Comparison of ENCODE assay signal across 8 cellular contexts in the genomic region with DNA sequence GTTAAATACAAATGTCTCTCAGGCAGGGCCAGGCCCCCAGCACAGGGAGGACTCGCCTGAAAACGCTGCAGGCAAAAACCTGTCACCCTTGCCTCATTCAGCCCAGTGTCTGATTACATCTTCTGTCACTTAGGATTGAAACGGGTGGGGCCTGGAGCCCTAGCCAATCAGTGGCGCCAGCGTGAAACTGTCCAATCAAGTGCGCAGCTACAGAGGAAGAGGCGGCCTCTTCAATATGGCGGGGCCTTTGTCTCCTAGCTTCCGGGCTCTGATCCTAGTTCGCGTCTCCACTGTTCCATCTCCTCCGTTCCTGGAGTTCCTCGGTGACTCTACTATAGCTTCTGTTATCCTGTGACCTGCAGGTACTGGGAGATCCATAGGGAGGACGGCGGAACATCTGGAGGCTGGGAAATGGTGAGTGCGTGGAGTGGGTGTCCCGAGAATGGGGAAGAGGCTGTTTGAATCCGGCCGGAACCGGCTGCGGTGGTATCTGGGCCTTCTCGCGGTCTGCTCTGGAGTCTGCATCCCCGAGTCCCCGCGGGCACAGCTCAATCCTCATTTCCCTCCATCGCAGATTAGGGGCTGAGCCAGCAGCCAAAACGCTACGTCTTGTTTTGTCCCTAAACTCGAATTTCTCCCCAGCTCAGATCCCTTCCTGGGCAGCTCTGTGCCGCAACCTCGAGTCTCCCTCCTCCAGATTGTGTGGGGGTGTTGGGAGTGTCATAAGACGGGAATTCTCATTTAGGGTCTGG. TPM values are rescaled to one million over a fixed set of nuclear protein-coding genes. Genes with fewer than 3 reads are reported as not detected.
DNase-seq lines count a peak whose midpoint lies in the region; ATAC-seq and TF ChIP-seq lines count a peak whose summit lies in the region.

A gene (plus strand): TSS at position 222 of the 752 bp plus-strand sequence. CDS start 190 bp downstream, at position 412.

- TF ChIP-seq POLR2A in tibial nerve (IDR thresholded peaks at IDR 0.05) = peak; percentile 23 to 68

- TF ChIP-seq EP300 in tibial nerve (IDR thresholded peaks at IDR 0.05) = peak in 1 of 2 donors; percentile 89

- H3K9me3 ChIP-seq in Loucy (ENCODE audit: insufficient read depth, low read depth, low read length) (no peaks in the 10 kb centered on the region), trophoblast cell (ENCODE audit: insufficient read depth, low read depth, low read length) (peaks cover 34% of the 10 kb centered on the region), tibial nerve (no peaks in the 10 kb centered on the region)

- H3K36me3 ChIP-seq in Loucy (ENCODE audit: insufficient read depth, low read length) = no peaks in the 10 kb centered on the region
- no peaks in the 10 kb centered on the region for H3K36me3 ChIP-seq in trophoblast cell (ENCODE audit: control insufficient read depth in 1 of 2, insufficient read depth in 2 of 2, low read length in 2 of 2)
- no peaks in the 10 kb centered on the region for H3K36me3 ChIP-seq in tibial nerve

- H2AK5ac ChIP-seq in trophoblast cell (ENCODE audit: low read length) = no peak within 1 kb of the TSS

- peak within 1 kb of the TSS; percentile 82 for H3K4me3 ChIP-seq in Loucy (ENCODE audit: low read length, poor library complexity, severe bottlenecking)
- peak within 1 kb of the TSS; percentile 96 for H3K4me3 ChIP-seq in fibroblast of villous mesenchyme (ENCODE audit: low read depth, low read length)
- H3K4me3 ChIP-seq in trophoblast cell (ENCODE audit: low read depth, low read length) = peak within 1 kb of the TSS; percentile 63
- peak within 1 kb of the TSS; percentile 57 to 87 (median 81) for H3K4me3 ChIP-seq in tibial nerve

- H3K27me3 ChIP-seq in Loucy (ENCODE audit: insufficient read depth, low read length, poor library complexity, severe bottlenecking) (no peaks in the 10 kb centered on the region), trophoblast cell (ENCODE audit: insufficient read depth, low read length) (no peaks in the 10 kb centered on the region), tibial nerve (no peaks in the 10 kb centered on the region)

- peaks cover 43% of the 10 kb centered on the region for H4K20me1 ChIP-seq in Loucy (ENCODE audit: insufficient read depth, low read length, poor library complexity, severe bottlenecking)

- H2AFZ ChIP-seq in Loucy (ENCODE audit: low read length) (peak within 1 kb of the TSS; percentile 92), trophoblast cell (ENCODE audit: insufficient read depth, low read length, poor library complexity) (no peak within 1 kb of the TSS)

- H4K12ac ChIP-seq in trophoblast cell (ENCODE audit: low read depth, low read length) = no peak within 1 kb of the TSS

- H3K9ac ChIP-seq in Loucy (ENCODE audit: low read depth, low read length, poor library complexity, severe bottlenecking) (peak within 1 kb of the TSS; percentile 92), trophoblast cell (ENCODE audit: low read length) (no peak within 1 kb of the TSS)

- no peak within 1 kb of the TSS for H3K18ac ChIP-seq in trophoblast cell (ENCODE audit: low read length)

- peak; percentile 100 for ATAC-seq in GM21825 (IDR thresholded peaks at IDR 0.05; ENCODE audit: unreplicated experiment)

- H3K14ac ChIP-seq in trophoblast cell (ENCODE audit: low read length) = no peak within 1 kb of the TSS

- H3K4me1 ChIP-seq in Loucy (ENCODE audit: insufficient read depth, low read length, poor library complexity, severe bottlenecking) = peaks cover 28% of the 10 kb centered on the region
- H3K4me1 ChIP-seq in trophoblast cell (ENCODE audit: control insufficient read depth in 1 of 2, insufficient read depth in 2 of 2, low read length in 2 of 2) = no peaks in the 10 kb centered on the region
- peaks cover 0 to 22% (median 8%) of the 10 kb centered on the region in 4 donors for H3K4me1 ChIP-seq in tibial nerve

- peak; percentile 95 for DNase-seq in EH (ENCODE audit: low read depth)
- DNase-seq in SHP77 (lab: John Stamatoyannopoulos, UW) = peak; percentile 95 to 97
- peak; percentile 94 for DNase-seq in activated effector memory CD4-positive, alpha-beta T cell treated with anti-CD3 and anti-CD28 coated beads, Interleukin-2, amount 50 U/mL, for 16 hours
- DNase-seq in fibroblast of villous mesenchyme (ENCODE audit: low read depth) = peak; percentile 93
- peak; percentile 96 to 98 for DNase-seq in trophoblast cell
- peak; percentile 81 to 91 for DNase-seq in tibial nerve (ENCODE audit: low spot score in 2 of 2)

- no peak within 1 kb of the TSS for H2BK12ac ChIP-seq in trophoblast cell (ENCODE audit: low read length)

- no peak within 1 kb of the TSS for H2BK5ac ChIP-seq in trophoblast cell (ENCODE audit: low read depth, low read length, poor library complexity)

- H3K4me2 ChIP-seq in Loucy (ENCODE audit: low read depth, low read length, poor library complexity, severe bottlenecking) (peak within 1 kb of the TSS; percentile 81), trophoblast cell (ENCODE audit: low read length) (peak within 1 kb of the TSS; percentile 21)

- no peaks in the 10 kb centered on the region for H3F3A ChIP-seq in Loucy (ENCODE audit: low read depth)

- H3K79me1 ChIP-seq in trophoblast cell (ENCODE audit: low read length) = no peaks in the 10 kb centered on the region

- peaks cover 52% of the 10 kb centered on the region for H3K79me2 ChIP-seq in Loucy (ENCODE audit: insufficient read depth, low read length)
- no peaks in the 10 kb centered on the region for H3K79me2 ChIP-seq in trophoblast cell (ENCODE audit: control insufficient read depth, insufficient read depth, low read length, poor library complexity)

- H4K8ac ChIP-seq in trophoblast cell (ENCODE audit: low read depth, low read length) = no peak within 1 kb of the TSS

- no peak within 1 kb of the TSS for H3K4ac ChIP-seq in trophoblast cell (ENCODE audit: low read depth, low read length)

- no peak within 1 kb of the TSS for H3K27ac ChIP-seq in trophoblast cell (ENCODE audit: low read depth, low read length)
- peak within 1 kb of the TSS; percentile 60 to 88 (median 71) for H3K27ac ChIP-seq in tibial nerve

- TF ChIP-seq CTCF in Loucy (conservative IDR thresholded peaks at IDR 0.05; ENCODE audit: low read length) = no peak
- no peak for TF ChIP-seq CTCF in fibroblast of villous mesenchyme (IDR thresholded peaks at IDR 0.05; ENCODE audit: insufficient read depth, low read depth, low read length)
- TF ChIP-seq CTCF in tibial nerve (IDR thresholded peaks at IDR 0.05) = no peak

- WGBS in trophoblast cell (ENCODE audit: extremely low coverage, insufficient coverage, insufficient read length) = no CpG with 5 or more reads among the region's 33 CpGs
- WGBS in tibial nerve, 2 donors = 1% methylated on average over 32 of the region's 33 CpGs

- H3K23ac ChIP-seq in trophoblast cell (ENCODE audit: low read length) = no peak within 1 kb of the TSS

- H2BK120ac ChIP-seq in trophoblast cell (ENCODE audit: insufficient read depth, low read length, poor library complexity) = no peak within 1 kb of the TSS

- H4K91ac ChIP-seq in trophoblast cell (ENCODE audit: low read depth, low read length) = no peak within 1 kb of the TSS

- H3K9me2 ChIP-seq in Loucy (replicated peaks; ENCODE audit: low read depth, low read length) = no peaks in the 10 kb centered on the region

RNA-seq across cellular contexts. Expression of the gene that starts here (rescaled TPM):
- total RNA-seq in fibroblast of villous mesenchyme (7.4 and 8.6 TPM in 2 replicates), tibial nerve (10 to 100 TPM in 3 of 4 donors, 1 to 10 TPM in 1; 7.6 to 22.8 (median 16.5) TPM)
- 0.14 and 0.17 TPM in 2 replicates for polyA plus RNA-seq in trophoblast cell (2013)
